Comparison of ENCODE assay signal across 7 cellular contexts in the genomic region with DNA sequence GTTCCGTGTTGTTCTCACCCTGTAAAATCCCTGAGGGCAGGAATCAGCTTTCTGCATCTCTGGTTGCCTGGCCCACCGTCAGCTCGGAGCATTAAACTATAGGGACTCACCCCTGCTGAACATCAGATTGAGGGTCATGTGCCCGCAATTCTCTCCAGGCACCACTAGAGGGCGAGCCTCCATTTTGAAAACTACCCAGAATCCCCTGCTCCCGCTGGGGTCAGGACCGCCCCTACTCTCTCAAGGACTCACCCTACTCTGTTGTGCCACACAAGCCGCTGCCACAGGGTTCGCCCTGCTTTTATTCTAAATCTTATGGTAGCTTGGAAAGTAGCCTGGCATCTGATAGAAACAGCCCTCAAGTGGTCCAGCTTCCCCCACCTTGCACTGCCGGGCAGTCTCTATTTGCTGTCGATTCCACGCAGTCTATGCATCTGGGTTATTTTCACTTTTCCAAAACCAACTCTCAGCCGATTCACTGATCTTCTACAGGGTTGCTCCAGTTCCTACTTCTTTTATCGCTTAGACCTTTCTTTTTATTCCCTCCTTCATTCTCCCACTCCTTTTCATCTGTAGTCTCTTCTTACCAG.
DNase-seq lines count a peak whose midpoint lies in the region; ATAC-seq and TF ChIP-seq lines count a peak whose summit lies in the region.

No MANE protein-coding gene starts in this region.

- TF ChIP-seq CTCF in GM12873 (IDR thresholded peaks at IDR 0.05; ENCODE audit: insufficient read depth, low read depth, low read length, missing control alignments) (peak; percentile 79), MCF 10A (IDR thresholded peaks at IDR 0.05; ENCODE audit: unreplicated experiment) (peak; percentile 65), neural progenitor cell (IDR thresholded peaks at IDR 0.05) (peak; percentile 67)

- DNase-seq in MG63 (peak; percentile 10), MCF 10A (ENCODE audit: unreplicated experiment) (peak; percentile 17), neural progenitor cell (ENCODE audit: low spot score) (no peak), hippocampal formation (lab: John Stamatoyannopoulos, UW) (no peak)

- CTCF ChIA-PET in MCF 10A (lab: Yijun Ruan, JAX) = interaction anchor here (0.6 to 1.9 kb wide), 19 partner anchors 8 to 1708 kb away, joined by 3 to 8 read pairs (median 3); no protein-coding TSS in a partner anchor

- H3K4me1 ChIP-seq in neural progenitor cell = no peaks in the 10 kb centered on the region

- H3K36me3 Mint-ChIP-seq in MCF 10A (ENCODE audit: insufficient read depth, unreplicated experiment) (no peaks in the 10 kb centered on the region), neural progenitor cell (no peaks in the 10 kb centered on the region)

- H3K27me3 Mint-ChIP-seq in MCF 10A (ENCODE audit: insufficient read depth, unreplicated experiment) = no peaks in the 10 kb centered on the region
- peaks cover 5% of the 10 kb centered on the region for H3K27me3 Mint-ChIP-seq in neural progenitor cell (ENCODE audit: insufficient read depth, low read depth)

- no peaks in the 10 kb centered on the region for H3K79me2 ChIP-seq in neural progenitor cell (ENCODE audit: low read depth)

- no peaks in the 10 kb centered on the region for H3F3A ChIP-seq in neural progenitor cell (ENCODE audit: low read depth)

- peak; percentile 74 for ATAC-seq in GM21619 (IDR thresholded peaks at IDR 0.05; ENCODE audit: unreplicated experiment)
- no peak for ATAC-seq in HG02840 (IDR thresholded peaks at IDR 0.05; ENCODE audit: low FRiP score, unreplicated experiment)

- H3K9me3 ChIP-seq in MG63 (no peaks in the 10 kb centered on the region), neural progenitor cell (ENCODE audit: low read depth) (no peaks in the 10 kb centered on the region)

- intact Hi-C loops in MCF 10A (cut with micrococcal nuclease) = no loop called here

- H3K27ac Mint-ChIP-seq in MCF 10A (ENCODE audit: low read depth, unreplicated experiment) (no peak overlapping the region), neural progenitor cell (no peak overlapping the region)

- BruUV-seq in MCF 10A (replicated peaks; lab: Mats Ljungman, UMichigan) = no TSS peak

- no peak overlapping the region for H2AFZ ChIP-seq in neural progenitor cell (replicated peaks)

- POLR2A ChIA-PET in MCF 10A (lab: Yijun Ruan, JAX) = no interaction called here

- no peak overlapping the region for H3K4me3 Mint-ChIP-seq in MCF 10A (ENCODE audit: unreplicated experiment)
- no peak overlapping the region for H3K4me3 Mint-ChIP-seq in neural progenitor cell

- no peak overlapping the region for H3K9ac ChIP-seq in neural progenitor cell

- no peaks in the 10 kb centered on the region for H4K20me1 ChIP-seq in neural progenitor cell (ENCODE audit: low read depth)

- H3K4me3 ChIP-seq in MG63 = no peak overlapping the region
- H3K4me3 ChIP-seq in neural progenitor cell = no peak overlapping the region

- no peak overlapping the region for H3K27ac ChIP-seq in neural progenitor cell

- H3K27me3 ChIP-seq in MG63 = no peaks in the 10 kb centered on the region
- no peaks in the 10 kb centered on the region for H3K27me3 ChIP-seq in neural progenitor cell

- H3K4me2 ChIP-seq in neural progenitor cell = no peak overlapping the region

- no peaks in the 10 kb centered on the region for H3K4me1 Mint-ChIP-seq in MCF 10A (ENCODE audit: insufficient read depth, unreplicated experiment)
- no peaks in the 10 kb centered on the region for H3K4me1 Mint-ChIP-seq in neural progenitor cell

- H3K36me3 ChIP-seq in MG63 = no peaks in the 10 kb centered on the region
- no peaks in the 10 kb centered on the region for H3K36me3 ChIP-seq in neural progenitor cell

- H3K9me3 Mint-ChIP-seq in MCF 10A (ENCODE audit: unreplicated experiment) (peaks cover 7% of the 10 kb centered on the region), neural progenitor cell (peaks cover 20% of the 10 kb centered on the region)

Comparison
In these comparisons a context has a peak if more than half of its experiments do, and no peak if none do; other contexts are left out.
1. DNase-seq: peak in MG63 (single experiment) and MCF 10A (single experiment); none in neural progenitor cell (single experiment) and hippocampal formation (0 of 2).
2. Peak in every context shown above with its lines, with median percentiles within 50 percentile points of each other: CTCF ChIP-seq.